Comparison of ENCODE assay signal across 16 cellular contexts in genomic region chr5:45542421-45542820, GRCh38.
DNase-seq lines count a peak whose midpoint lies in the region; ATAC-seq and TF ChIP-seq lines count a peak whose summit lies in the region.
"Had no signal": no experiment of that assay in that cellular context is flagged by ENCODE, and none has a peak within 500 bp of the region (broad histone marks: within the 10 kb centered on the region; RNA-seq: fewer than 3 reads in every experiment).

No MANE protein-coding gene starts in this region.

- intact Hi-C loops in Right ventricle myocardium superior (cut with DNase I) (no loop called here), left cardiac atrium (cut with DNase I) (no loop called here), ascending aorta (cut with DNase I) (no loop called here)

- H3K9me3 ChIP-seq in right atrium auricular region (no peaks in the 10 kb centered on the region), iPS-15b (ENCODE audit: control insufficient read depth, insufficient read depth, low read length) (no peaks in the 10 kb centered on the region), ascending aorta (peaks cover 0 to 6% of the 10 kb centered on the region in 2 donors)
- H3K9me3 ChIP-seq: BLaER1, HAP-1 had no signal

- DNase-seq in Right ventricle myocardium superior = no peak
- DNase-seq in right atrium auricular region (ENCODE audit: low spot score) = no peak
- DNase-seq in left cardiac atrium = peak; percentile 24
- no peak for DNase-seq in ecto neural progenitor cell (ENCODE audit: low spot score)
- DNase-seq in effector CD8-positive, alpha-beta T cell (lab: John Stamatoyannopoulos, UW) = no peak
- no peak for DNase-seq in ascending aorta (ENCODE audit: low spot score in 2 of 2)
- DNase-seq: 8988T; CD4-positive, alpha-beta memory T cell; DMS153; DMS79 treated with DMSO at 0.1 percent for 48 hours; GM23248 had no signal

- H3K36me3 ChIP-seq in right atrium auricular region = no peaks in the 10 kb centered on the region
- no peaks in the 10 kb centered on the region for H3K36me3 ChIP-seq in iPS-15b (ENCODE audit: control insufficient read depth, insufficient read depth, low read length)
- H3K36me3 ChIP-seq in ascending aorta = no peaks in the 10 kb centered on the region
- H3K36me3 ChIP-seq: BLaER1, HAP-1 had no signal

- no peak overlapping the region for H3K4me3 ChIP-seq in right atrium auricular region
- no peak overlapping the region for H3K4me3 ChIP-seq in iPS-15b (ENCODE audit: low read depth, low read length)
- H3K4me3 ChIP-seq in ascending aorta = no peak overlapping the region
- H3K4me3 ChIP-seq: BLaER1, GM12878, GM23248, HAP-1 had no signal

- TF ChIP-seq CTCF in right atrium auricular region (IDR thresholded peaks at IDR 0.05) (no peak), ascending aorta (IDR thresholded peaks at IDR 0.05) (no peak)

- H3K4me1 ChIP-seq in right atrium auricular region = no peaks in the 10 kb centered on the region
- no peaks in the 10 kb centered on the region for H3K4me1 ChIP-seq in iPS-15b (ENCODE audit: control insufficient read depth, insufficient read depth, low read length)
- H3K4me1 ChIP-seq in ascending aorta = no peaks in the 10 kb centered on the region
- H3K4me1 ChIP-seq: BLaER1, HAP-1 had no signal

- peak; percentile 99 for ATAC-seq in Right ventricle myocardium superior (ENCODE audit: poor library complexity)
- peak; percentile 77 to 96 for ATAC-seq in left cardiac atrium
- ATAC-seq: GM12878 had no signal

- H3K27ac ChIP-seq in right atrium auricular region (peak overlapping the region in 1 of 2 donors; percentile 54), ascending aorta (no peak overlapping the region)
- H3K27ac ChIP-seq: BLaER1, GM23248, HL-60 had no signal

- H3K9ac ChIP-seq in iPS-15b (ENCODE audit: low read depth, low read length) = peak overlapping the region; percentile 26
- H3K9ac ChIP-seq: BLaER1, GM23248 had no signal

- no peaks in the 10 kb centered on the region for H3K27me3 ChIP-seq in right atrium auricular region
- no peaks in the 10 kb centered on the region for H3K27me3 ChIP-seq in iPS-15b (ENCODE audit: control insufficient read depth, insufficient read depth, low read length)
- no peaks in the 10 kb centered on the region for H3K27me3 ChIP-seq in ascending aorta
- H3K27me3 ChIP-seq: BLaER1 had no signal
